In the genomic region with DNA sequence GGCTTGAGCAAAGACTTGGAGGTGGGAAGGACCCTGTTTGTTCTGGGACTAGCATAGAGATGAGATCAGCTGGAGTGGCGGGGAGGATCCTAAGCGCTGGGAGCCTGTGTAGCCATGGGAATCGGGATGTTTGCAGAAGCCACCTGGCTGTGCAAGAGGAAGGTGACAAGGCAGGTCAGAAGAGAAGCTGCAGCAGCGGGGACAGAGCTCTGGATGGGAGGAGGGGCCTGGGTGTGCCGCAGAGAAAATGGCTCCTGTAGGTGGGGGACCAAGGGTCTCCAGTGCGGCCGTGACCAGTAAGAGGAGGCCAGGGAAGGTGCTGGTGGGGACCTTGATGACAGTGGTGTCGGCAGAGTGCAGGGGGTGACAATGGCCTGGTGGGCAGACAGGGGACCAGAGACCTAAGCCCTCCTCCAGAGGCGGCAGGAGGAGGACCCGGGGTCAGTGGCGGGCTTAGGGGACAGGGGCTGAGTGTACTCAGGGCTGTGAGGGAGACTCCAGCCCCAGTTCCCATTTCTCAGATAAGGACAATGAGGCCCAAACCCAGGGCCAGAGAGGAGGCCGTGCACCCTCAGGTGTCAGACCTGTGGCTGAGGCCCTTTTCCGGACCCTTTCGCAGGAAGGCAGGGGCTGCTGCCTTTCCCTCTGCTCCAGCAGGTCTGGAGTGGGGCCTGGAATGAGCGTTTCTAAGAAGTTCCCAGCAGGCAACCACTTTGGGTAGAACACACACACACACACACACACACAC, we compare ENCODE assay signal across 15 cellular contexts.
DNase-seq lines count a peak whose midpoint lies in the region; ATAC-seq, FAIRE-seq and TF ChIP-seq lines count a peak whose summit lies in the region.
"Had no signal": no experiment of that assay in that cellular context is flagged by ENCODE, and none has a peak within 500 bp of the region (broad histone marks: within the 10 kb centered on the region; RNA-seq: fewer than 3 reads in every experiment).

No MANE protein-coding gene starts in this region.

- H4K8ac ChIP-seq in mesendoderm (ENCODE audit: low read depth, low read length), result no peak overlapping the region

- no peak overlapping the region for H3K18ac ChIP-seq in mesendoderm (ENCODE audit: low read length)

- no peak overlapping the region for H4K5ac ChIP-seq in mesendoderm (ENCODE audit: low read length)

- no CpG with 5 or more reads among the region's 15 CpGs for WGBS in mesendoderm (ENCODE audit: extremely low coverage, insufficient coverage, low lambda C conversion rate)

- no peaks in the 10 kb centered on the region for H3K36me3 ChIP-seq in mesendoderm (ENCODE audit: control insufficient read depth, insufficient read depth, low read length)
- H3K36me3 ChIP-seq: breast epithelium, lower lobe of right lung, Peyer's patch, tibial nerve had no signal

- H3K23ac ChIP-seq in mesendoderm (ENCODE audit: low read length), result peak overlapping the region; percentile 31

- H3K4me2 ChIP-seq in mesendoderm (ENCODE audit: low read length), result no peak overlapping the region

- ATAC-seq in HG02588 (IDR thresholded peaks at IDR 0.05; ENCODE audit: unreplicated experiment), result no peak
- ATAC-seq in HG03045 (IDR thresholded peaks at IDR 0.05; ENCODE audit: unreplicated experiment), result no peak
- ATAC-seq: lower lobe of right lung, natural killer cell had no signal

- TF ChIP-seq POLR2A in GM12892 (IDR thresholded peaks at IDR 0.05; ENCODE audit: low read depth, low read length), result no peak

- H2BK15ac ChIP-seq in mesendoderm (replicated peaks; ENCODE audit: low read depth), result no peak overlapping the region

- no peaks in the 10 kb centered on the region for H3K79me1 ChIP-seq in mesendoderm (ENCODE audit: low read length)

- H3K4me1 ChIP-seq in mesendoderm (ENCODE audit: control insufficient read depth, low read depth, low read length), result no peaks in the 10 kb centered on the region
- H3K4me1 ChIP-seq: breast epithelium, lower lobe of right lung, Peyer's patch, tibial nerve had no signal

- H3K27ac ChIP-seq in mesendoderm (ENCODE audit: low read depth, low read length), result no peak overlapping the region
- H3K27ac ChIP-seq: breast epithelium, lower lobe of right lung, Peyer's patch, tibial nerve had no signal

- no peak overlapping the region for H2BK5ac ChIP-seq in mesendoderm (ENCODE audit: low read length)

- no peaks in the 10 kb centered on the region for H3K27me3 ChIP-seq in mesendoderm (ENCODE audit: insufficient read depth, low read length, poor library complexity)
- H3K27me3 ChIP-seq: breast epithelium, Peyer's patch, tibial nerve had no signal

- H3K4ac ChIP-seq in mesendoderm (ENCODE audit: low read depth, low read length), result no peak overlapping the region

- peak; percentile 1 for DNase-seq in GM12892 (ENCODE audit: insufficient read length)
- DNase-seq in NCI-H1417 (lab: John Stamatoyannopoulos, UW), result peak; percentile 55 to 80 (median 76)
- peak; percentile 64 to 67 for DNase-seq in SHP77 (lab: John Stamatoyannopoulos, UW)
- no peak for DNase-seq in mesendoderm
- no peak for DNase-seq in activated CD4-positive, alpha-beta T cell treated with anti-CD3 and anti-CD28 coated beads for 1 hour
- DNase-seq in NCI-H1436 treated with DMSO at 0.1 percent for 48 hours (lab: John Stamatoyannopoulos, UW), result no peak
- DNase-seq: lower lobe of right lung, natural killer cell, NCI-H524, retina had no signal

- no peak overlapping the region for H2AK5ac ChIP-seq in mesendoderm (ENCODE audit: low read length)

- no peak overlapping the region for H3K9ac ChIP-seq in mesendoderm (ENCODE audit: low read length)

- no peak overlapping the region for H2BK120ac ChIP-seq in mesendoderm (ENCODE audit: low read depth, low read length)

- H3K4me3 ChIP-seq in mesendoderm (ENCODE audit: low read length), result no peak overlapping the region
- H3K4me3 ChIP-seq: breast epithelium, lower lobe of right lung, Peyer's patch, tibial nerve had no signal

- FAIRE-seq in GM12892 (lab: Jason Lieb, UNC), result no peak

- H3K56ac ChIP-seq in mesendoderm (ENCODE audit: low read length), result peak overlapping the region; percentile 54

- H3K79me2 ChIP-seq in mesendoderm (ENCODE audit: control insufficient read depth, insufficient read depth, low read length), result no peaks in the 10 kb centered on the region

Comparison
In these comparisons a context has a peak if more than half of its experiments do, and no peak if none do; other contexts are left out.
1. DNase-seq: peak in GM12892 (single experiment), NCI-H1417 (3 of 3) and SHP77 (2 of 2); none in mesendoderm (single experiment), activated CD4-positive, alpha-beta T cell treated with anti-CD3 and anti-CD28 coated beads for 1 hour (single experiment) and NCI-H1436 treated with DMSO at 0.1 percent for 48 hours (single experiment).